In the genomic region with DNA sequence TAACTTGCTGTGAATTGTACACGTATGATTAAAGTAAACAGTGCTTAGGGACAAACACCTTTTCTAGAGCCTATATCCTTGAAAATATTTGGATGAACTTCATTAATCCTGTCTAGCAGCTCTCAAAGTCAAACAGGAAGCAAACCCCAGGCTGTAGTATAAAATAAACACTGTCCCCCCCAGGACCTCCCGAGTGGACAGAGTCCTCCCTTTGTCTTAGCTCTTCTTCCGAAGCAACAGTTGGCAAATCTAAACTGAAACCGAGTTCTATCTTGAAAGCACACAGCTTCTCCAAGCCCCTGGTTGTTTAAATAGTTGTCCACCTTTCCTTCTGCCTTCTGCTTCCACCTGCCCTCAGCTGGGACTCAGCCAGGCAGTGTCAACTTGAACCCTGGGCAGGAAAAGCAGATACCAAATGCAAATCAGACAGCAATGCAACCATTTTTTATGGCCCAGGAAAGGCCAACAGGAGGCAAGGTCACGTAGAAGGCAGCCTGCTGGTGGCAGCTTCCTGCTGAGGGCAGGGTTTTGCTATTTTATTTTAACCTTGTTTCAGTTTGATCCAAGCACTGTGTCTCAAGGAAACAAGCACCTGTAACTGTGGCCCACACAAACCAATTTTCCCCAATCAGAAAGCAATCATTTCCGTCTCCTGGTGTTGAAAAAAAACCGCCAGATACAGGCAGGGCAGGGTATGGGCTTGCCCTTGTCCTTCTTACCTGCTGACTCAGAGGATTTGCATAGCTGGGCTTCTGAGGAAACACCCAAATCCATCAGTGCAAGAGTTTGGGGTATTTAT, we compare ENCODE assay signal across 1 cellular context.
TF ChIP-seq lines count a peak whose summit lies in the region.

No MANE protein-coding gene starts in this region.

TF ChIP-seq in GM23338, 12 proteins besides CTCF, POLR2A, EP300 and RAD21 (continued from another document):
- TF ChIP-seq, protein P1, sequence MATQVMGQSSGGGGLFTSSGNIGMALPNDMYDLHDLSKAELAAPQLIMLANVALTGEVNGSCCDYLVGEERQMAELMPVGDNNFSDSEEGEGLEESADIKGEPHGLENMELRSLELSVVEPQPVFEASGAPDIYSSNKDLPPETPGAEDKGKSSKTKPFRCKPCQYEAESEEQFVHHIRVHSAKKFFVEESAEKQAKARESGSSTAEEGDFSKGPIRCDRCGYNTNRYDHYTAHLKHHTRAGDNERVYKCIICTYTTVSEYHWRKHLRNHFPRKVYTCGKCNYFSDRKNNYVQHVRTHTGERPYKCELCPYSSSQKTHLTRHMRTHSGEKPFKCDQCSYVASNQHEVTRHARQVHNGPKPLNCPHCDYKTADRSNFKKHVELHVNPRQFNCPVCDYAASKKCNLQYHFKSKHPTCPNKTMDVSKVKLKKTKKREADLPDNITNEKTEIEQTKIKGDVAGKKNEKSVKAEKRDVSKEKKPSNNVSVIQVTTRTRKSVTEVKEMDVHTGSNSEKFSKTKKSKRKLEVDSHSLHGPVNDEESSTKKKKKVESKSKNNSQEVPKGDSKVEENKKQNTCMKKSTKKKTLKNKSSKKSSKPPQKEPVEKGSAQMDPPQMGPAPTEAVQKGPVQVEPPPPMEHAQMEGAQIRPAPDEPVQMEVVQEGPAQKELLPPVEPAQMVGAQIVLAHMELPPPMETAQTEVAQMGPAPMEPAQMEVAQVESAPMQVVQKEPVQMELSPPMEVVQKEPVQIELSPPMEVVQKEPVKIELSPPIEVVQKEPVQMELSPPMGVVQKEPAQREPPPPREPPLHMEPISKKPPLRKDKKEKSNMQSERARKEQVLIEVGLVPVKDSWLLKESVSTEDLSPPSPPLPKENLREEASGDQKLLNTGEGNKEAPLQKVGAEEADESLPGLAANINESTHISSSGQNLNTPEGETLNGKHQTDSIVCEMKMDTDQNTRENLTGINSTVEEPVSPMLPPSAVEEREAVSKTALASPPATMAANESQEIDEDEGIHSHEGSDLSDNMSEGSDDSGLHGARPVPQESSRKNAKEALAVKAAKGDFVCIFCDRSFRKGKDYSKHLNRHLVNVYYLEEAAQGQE (IDR thresholded peaks at IDR 0.05; ENCODE audit: unreplicated experiment): no peak
